ENCODE assay signal across 27 cellular contexts in the genomic region with DNA sequence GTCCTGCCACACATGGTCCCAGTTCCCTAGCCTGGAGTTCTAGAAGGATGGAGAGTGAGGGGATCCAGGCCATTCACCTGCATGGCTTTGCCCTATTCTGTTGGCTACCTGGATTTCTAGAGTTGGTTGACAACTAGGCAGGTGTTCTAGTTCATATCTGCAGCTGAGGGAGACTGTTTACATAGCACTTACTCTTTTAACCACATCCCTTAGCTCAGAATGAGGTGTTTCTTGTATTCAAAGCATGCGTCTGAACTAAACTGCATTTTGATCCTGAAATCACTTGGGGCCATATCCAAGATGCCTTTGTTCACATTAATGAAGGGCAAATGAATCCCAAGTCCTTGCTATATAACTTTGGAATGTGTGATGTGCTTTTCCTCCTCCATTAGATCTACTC.
"Had no signal": no experiment of that assay in that cellular context is flagged by ENCODE, and none has a peak within 500 bp of the region (broad histone marks: within the 10 kb centered on the region; RNA-seq: fewer than 3 reads in every experiment).

No MANE protein-coding gene starts in this region.

- H3K4me1 Mint-ChIP-seq: naive thymus-derived CD4-positive, alpha-beta T cell had no signal

- H3K4me3 Mint-ChIP-seq: activated naive CD4-positive, alpha-beta T cell treated with anti-CD3 and anti-CD28 coated beads for 36 hours; activated naive CD8-positive, alpha-beta T cell treated with anti-CD3 and anti-CD28 coated beads, Interleukin-2, amount 10 ng/mL, durations not matched to agents 7 days and 5 days; activated T-cell treated with anti-CD3 and anti-CD28 coated beads, Interleukin-2, amount 50 U/mL, for 4 hours; naive thymus-derived CD4-positive, alpha-beta T cell; neural crest cell; type B pancreatic cell had no signal

- H3K27me3 ChIP-seq: breast epithelium, esophagus muscularis mucosa, left lung, vagina had no signal

- H3K9me3 ChIP-seq: breast epithelium, esophagus muscularis mucosa, left lung, thoracic aorta, vagina had no signal

- H3K27ac Mint-ChIP-seq: activated naive CD4-positive, alpha-beta T cell treated with anti-CD3 and anti-CD28 coated beads for 36 hours; activated naive CD8-positive, alpha-beta T cell treated with anti-CD3 and anti-CD28 coated beads, Interleukin-2, amount 10 ng/mL, durations not matched to agents 7 days and 5 days; activated T-helper 2 cell treated with anti-CD3 and anti-CD28 coated beads, Interferon-gamma antibody, Interleukin-2, Interleukin-4, amounts not matched to agents 10 μg/mL and 5 μg/mL and 100 μg/mL, durations not matched to agents 14 hours and 24 hours and 36 hours; naive thymus-derived CD4-positive, alpha-beta T cell; type B pancreatic cell had no signal

- H3K27me3 Mint-ChIP-seq: activated naive CD8-positive, alpha-beta T cell treated with anti-CD3 and anti-CD28 coated beads, Interleukin-2, amount 10 ng/mL, durations not matched to agents 7 days and 5 days; naive thymus-derived CD4-positive, alpha-beta T cell; type B pancreatic cell had no signal

- DNase-seq: activated CD4-positive, alpha-beta T cell treated with anti-CD3 and anti-CD28 coated beads for 4 hours; activated CD4-positive, alpha-beta T cell treated with anti-CD3 and anti-CD28 coated beads, Interleukin-2, amount 50 U/mL, for 48 hours; activated CD4-positive, CD25-positive, alpha-beta regulatory T cell; activated CD8-positive, alpha-beta memory T cell treated with anti-CD3 and anti-CD28 coated beads, Interleukin-2, amount 50 U/mL, for 48 hours; activated naive CD4-positive, alpha-beta T cell treated with anti-CD3 and anti-CD28 coated beads for 36 hours; activated naive CD8-positive, alpha-beta T cell treated with anti-CD3 and anti-CD28 coated beads, Interleukin-2, amount 10 ng/mL, durations not matched to agents 7 days and 5 days; activated T-cell treated with anti-CD3 and anti-CD28 coated beads, Interleukin-2, amount 50 U/mL, for 4 hours; amniotic stem cell; cerebellar nuclear complex; hippocampal formation; kidney glomerular epithelial cell; left lung; naive thymus-derived CD4-positive, alpha-beta T cell; occipital lobe; posterior cingulate gyrus; retina; stimulated activated CD4-positive, alpha-beta T cell treated with anti-CD3 and anti-CD28 coated beads, Interleukin-4, amount 100 ng/mL, for 24 hours; stimulated activated naive CD4-positive, alpha-beta T cell treated with Interleukin-2 at 50 U/mL for 16 hours had no signal

- H3K9me3 Mint-ChIP-seq: activated naive CD4-positive, alpha-beta T cell treated with anti-CD3 and anti-CD28 coated beads for 36 hours; activated naive CD8-positive, alpha-beta T cell treated with anti-CD3 and anti-CD28 coated beads, Interleukin-2, amount 10 ng/mL, durations not matched to agents 7 days and 5 days; activated T-cell treated with anti-CD3 and anti-CD28 coated beads, Interleukin-2, amount 50 U/mL, for 4 hours; activated T-helper 2 cell treated with anti-CD3 and anti-CD28 coated beads, Interferon-gamma antibody, Interleukin-2, Interleukin-4, amounts not matched to agents 10 μg/mL and 5 μg/mL and 100 μg/mL, durations not matched to agents 14 hours and 24 hours and 36 hours; naive thymus-derived CD4-positive, alpha-beta T cell; neural crest cell; type B pancreatic cell had no signal

- H3K4me1 ChIP-seq: breast epithelium, esophagus muscularis mucosa, left lung, vagina had no signal

- H3K4me3 ChIP-seq: breast epithelium, coronary artery, esophagus muscularis mucosa, left lung, lung, thoracic aorta, vagina had no signal

- H3K27ac ChIP-seq: breast epithelium, coronary artery, esophagus muscularis mucosa, left lung, thoracic aorta, vagina had no signal
